In genomic region chr12:130041983-130042812, GRCh38 we compare ENCODE assay signal across 8 cellular contexts.
A peak's percentile ranks its signal among the peaks of the same experiment; 100 is the strongest.
DNase-seq lines count a peak whose midpoint lies in the region; ATAC-seq and TF ChIP-seq lines count a peak whose summit lies in the region.

No MANE protein-coding gene starts in this region.

- TF ChIP-seq CTCF in GM12873 (IDR thresholded peaks at IDR 0.05; ENCODE audit: insufficient read depth, low read depth, low read length, missing control alignments), result peak; percentile 48
- TF ChIP-seq CTCF in brain microvascular endothelial cell (IDR thresholded peaks at IDR 0.05; ENCODE audit: low read depth, low read length, missing control alignments), result peak; percentile 46
- peak; percentile 72 to 98 for TF ChIP-seq CTCF in suprapubic skin (IDR thresholded peaks at IDR 0.05)

- no peak for TF ChIP-seq EP300 in suprapubic skin (IDR thresholded peaks at IDR 0.05)

- in situ Hi-C loops in brain microvascular endothelial cell (cut with HindIII; ENCODE audit: low pct_ligation_motif_present, low sequenced_read_pairs), result no loop called here

- peaks cover 7% of the 10 kb centered on the region for H3K4me1 ChIP-seq in suprapubic skin

- H3K27me3 ChIP-seq in brain microvascular endothelial cell (replicated peaks) (peaks cover 9% of the 10 kb centered on the region), suprapubic skin (peaks cover 35% of the 10 kb centered on the region)

- DNase-seq in NCI-H69 (lab: John Stamatoyannopoulos, UW) (peak; percentile 51), brain microvascular endothelial cell (peak; percentile 2), mesenteric fat pad (ENCODE audit: low spot score) (peak; percentile 85), suprapubic skin (ENCODE audit: low spot score in 2 of 2) (peak; percentile 74 to 83)

- TF ChIP-seq POLR2A in suprapubic skin (IDR thresholded peaks at IDR 0.05), result no peak

- H3K9me3 ChIP-seq in suprapubic skin, result no peaks in the 10 kb centered on the region

- WGBS in suprapubic skin, result 18% methylated on average over 8 of the region's 52 CpGs

- no peak overlapping the region for H3K27ac ChIP-seq in brain microvascular endothelial cell
- H3K27ac ChIP-seq in suprapubic skin, result no peak overlapping the region

- no peak for ATAC-seq in GM21619 (IDR thresholded peaks at IDR 0.05; ENCODE audit: unreplicated experiment)
- ATAC-seq in GM18498 (IDR thresholded peaks at IDR 0.05; ENCODE audit: unreplicated experiment), result no peak
- no peak for ATAC-seq in HG03159 (IDR thresholded peaks at IDR 0.05; ENCODE audit: unreplicated experiment)

- H3K4me3 ChIP-seq in brain microvascular endothelial cell (ENCODE audit: low read depth, low read length) (no peak overlapping the region), suprapubic skin (no peak overlapping the region)

- no peaks in the 10 kb centered on the region for H3K36me3 ChIP-seq in brain microvascular endothelial cell (replicated peaks)
- no peaks in the 10 kb centered on the region for H3K36me3 ChIP-seq in suprapubic skin

Comparison
In these comparisons a context has a peak if more than half of its experiments do, and no peak if none do; other contexts are left out.
1. DNase-seq: peak in every context shown above with its lines; median percentile 85 in mesenteric fat pad; 78 in suprapubic skin; 51 in NCI-H69; 2 in brain microvascular endothelial cell.